In genomic region chr5:115594343-115595047, GRCh38 we compare ENCODE assay signal across 17 cellular contexts. TPM values are rescaled to one million over a fixed set of nuclear protein-coding genes. Genes with fewer than 3 reads are reported as not detected.
"Had no signal": no experiment of that assay in that cellular context is flagged by ENCODE, and none has a peak within 500 bp of the region (broad histone marks: within the 10 kb centered on the region; RNA-seq: fewer than 3 reads in every experiment).

No MANE protein-coding gene starts in this region.

- H3K27ac ChIP-seq: brain microvascular endothelial cell, neutrophil, right atrium auricular region, tibial nerve, vagina had no signal

- H3K36me3 ChIP-seq: brain microvascular endothelial cell, neutrophil, right atrium auricular region, tibial nerve, vagina had no signal

- H3K4me3 ChIP-seq: right atrium auricular region, tibial nerve, vagina had no signal

- H3K9me3 ChIP-seq: neutrophil, right atrium auricular region, tibial nerve, vagina had no signal

- DNase-seq: activated B cell treated with CpG ODN at 0.5 μM for 24 hours; activated CD4-positive, alpha-beta T cell treated with anti-CD3 and anti-CD28 coated beads, Interleukin-2, amount 50 U/mL, for 1 hour; activated naive CD4-positive, alpha-beta T cell treated with anti-CD3 and anti-CD28 coated beads, Interleukin-2, amount 50 U/mL, for 16 hours; amniotic stem cell; brain microvascular endothelial cell; cerebellar nuclear complex; hippocampal formation; kidney glomerular epithelial cell; midbrain; naive thymus-derived CD4-positive, alpha-beta T cell; posterior cingulate gyrus had no signal

- H3K27me3 ChIP-seq: brain microvascular endothelial cell, neutrophil, right atrium auricular region, tibial nerve, vagina had no signal

- ATAC-seq: naive thymus-derived CD4-positive, alpha-beta T cell; stimulated activated effector memory CD8-positive, alpha-beta T cell treated with anti-CD3 and anti-CD28 coated beads, Interleukin-12 subunit alpha, Interleukin-12 subunit beta, amount 100 ng/mL, for 72 hours had no signal

RNA-seq across cellular contexts. Expression of gene TICAM2, which starts 7.8 kb away (rescaled TPM):
- total RNA-seq: activated T-helper 2 cell treated with anti-CD3 and anti-CD28 coated beads, Interferon-gamma antibody, Interleukin-2, Interleukin-4, amounts not matched to agents 10 μg/mL and 5 μg/mL and 100 μg/mL, durations not matched to agents 14 hours and 24 hours and 36 hours had no signal
